ENCODE assay signal across 1 cellular context in genomic region chr1:166884971-166885370, GRCh38.
TF ChIP-seq lines count a peak whose summit lies in the region.

No MANE protein-coding gene starts in this region.

TF ChIP-seq in GM12878, 131 proteins besides CTCF, POLR2A, EP300 and RAD21 (continued from another document):
- TF ChIP-seq, protein P1, sequence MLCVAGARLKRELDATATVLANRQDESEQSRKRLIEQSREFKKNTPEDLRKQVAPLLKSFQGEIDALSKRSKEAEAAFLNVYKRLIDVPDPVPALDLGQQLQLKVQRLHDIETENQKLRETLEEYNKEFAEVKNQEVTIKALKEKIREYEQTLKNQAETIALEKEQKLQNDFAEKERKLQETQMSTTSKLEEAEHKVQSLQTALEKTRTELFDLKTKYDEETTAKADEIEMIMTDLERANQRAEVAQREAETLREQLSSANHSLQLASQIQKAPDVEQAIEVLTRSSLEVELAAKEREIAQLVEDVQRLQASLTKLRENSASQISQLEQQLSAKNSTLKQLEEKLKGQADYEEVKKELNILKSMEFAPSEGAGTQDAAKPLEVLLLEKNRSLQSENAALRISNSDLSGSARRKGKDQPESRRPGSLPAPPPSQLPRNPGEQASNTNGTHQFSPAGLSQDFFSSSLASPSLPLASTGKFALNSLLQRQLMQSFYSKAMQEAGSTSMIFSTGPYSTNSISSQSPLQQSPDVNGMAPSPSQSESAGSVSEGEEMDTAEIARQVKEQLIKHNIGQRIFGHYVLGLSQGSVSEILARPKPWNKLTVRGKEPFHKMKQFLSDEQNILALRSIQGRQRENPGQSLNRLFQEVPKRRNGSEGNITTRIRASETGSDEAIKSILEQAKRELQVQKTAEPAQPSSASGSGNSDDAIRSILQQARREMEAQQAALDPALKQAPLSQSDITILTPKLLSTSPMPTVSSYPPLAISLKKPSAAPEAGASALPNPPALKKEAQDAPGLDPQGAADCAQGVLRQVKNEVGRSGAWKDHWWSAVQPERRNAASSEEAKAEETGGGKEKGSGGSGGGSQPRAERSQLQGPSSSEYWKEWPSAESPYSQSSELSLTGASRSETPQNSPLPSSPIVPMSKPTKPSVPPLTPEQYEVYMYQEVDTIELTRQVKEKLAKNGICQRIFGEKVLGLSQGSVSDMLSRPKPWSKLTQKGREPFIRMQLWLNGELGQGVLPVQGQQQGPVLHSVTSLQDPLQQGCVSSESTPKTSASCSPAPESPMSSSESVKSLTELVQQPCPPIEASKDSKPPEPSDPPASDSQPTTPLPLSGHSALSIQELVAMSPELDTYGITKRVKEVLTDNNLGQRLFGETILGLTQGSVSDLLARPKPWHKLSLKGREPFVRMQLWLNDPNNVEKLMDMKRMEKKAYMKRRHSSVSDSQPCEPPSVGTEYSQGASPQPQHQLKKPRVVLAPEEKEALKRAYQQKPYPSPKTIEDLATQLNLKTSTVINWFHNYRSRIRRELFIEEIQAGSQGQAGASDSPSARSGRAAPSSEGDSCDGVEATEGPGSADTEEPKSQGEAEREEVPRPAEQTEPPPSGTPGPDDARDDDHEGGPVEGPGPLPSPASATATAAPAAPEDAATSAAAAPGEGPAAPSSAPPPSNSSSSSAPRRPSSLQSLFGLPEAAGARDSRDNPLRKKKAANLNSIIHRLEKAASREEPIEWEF (IDR thresholded peaks at IDR 0.05; ENCODE audit: insufficient replicate concordance, low read depth, low read length), result no peak
TF ChIP-seq in GM12878: peak in this region for 1.
